17 cellular contexts compared by ENCODE assay signal in genomic region chr2:156190532-156190931, GRCh38.
DNase-seq lines count a peak whose midpoint lies in the region; ATAC-seq and TF ChIP-seq lines count a peak whose summit lies in the region.
"Had no signal": no experiment of that assay in that cellular context is flagged by ENCODE, and none has a peak within 500 bp of the region (broad histone marks: within the 10 kb centered on the region; RNA-seq: fewer than 3 reads in every experiment).

No MANE protein-coding gene starts in this region.

- intact Hi-C loops in colonic mucosa (cut with DNase I) (loop anchor here (10.0 kb wide), 1 partner anchor 134 kb away; no protein-coding TSS in a partner anchor), stomach (cut with DNase I; ENCODE audit: low total_unique reads) (no loop called here)

- TF ChIP-seq CTCF in colonic mucosa (IDR thresholded peaks at IDR 0.05) (no peak), stomach (IDR thresholded peaks at IDR 0.05) (no peak), GM20000 (IDR thresholded peaks at IDR 0.05; ENCODE audit: extremely low read depth, missing control alignments) (no peak)

- no peak overlapping the region for H3K4me3 ChIP-seq in colonic mucosa
- H3K4me3 ChIP-seq in stomach, result no peak overlapping the region
- H3K4me3 ChIP-seq: BLaER1, GM12878 had no signal

- no peak for TF ChIP-seq EP300 in stomach (IDR thresholded peaks at IDR 0.05)

- H3K27me3 ChIP-seq in colonic mucosa, result no peaks in the 10 kb centered on the region
- H3K27me3 ChIP-seq in stomach, result no peaks in the 10 kb centered on the region
- H3K27me3 ChIP-seq: BLaER1 had no signal

- no peaks in the 10 kb centered on the region for H3K9me3 ChIP-seq in colonic mucosa
- H3K9me3 ChIP-seq in stomach, result no peaks in the 10 kb centered on the region
- H3K9me3 ChIP-seq: BLaER1 had no signal

- H3K36me3 ChIP-seq in colonic mucosa (no peaks in the 10 kb centered on the region), stomach (no peaks in the 10 kb centered on the region)
- H3K36me3 ChIP-seq: BLaER1 had no signal

- DNase-seq in NCI-H146 (lab: John Stamatoyannopoulos, UW), result peak; percentile 37
- no peak for DNase-seq in NCI-H146 treated with DMSO at 0.1 percent for 48 hours (lab: John Stamatoyannopoulos, UW; ENCODE audit: unreplicated experiment)
- DNase-seq in NCI-H69 (lab: John Stamatoyannopoulos, UW), result peak; percentile 61
- DNase-seq in colonic mucosa, result peak; percentile 58
- no peak for DNase-seq in stomach
- DNase-seq in pons (ENCODE audit: low spot score), result no peak
- DNase-seq in GM20000 (ENCODE audit: low spot score), result no peak
- DNase-seq: 8988T, HCEC 1CT, NCI-H1694, NCI-H510A treated with DMSO at 0.1 percent for 48 hours, Right ventricle myocardium superior had no signal

- no peak for TF ChIP-seq POLR2A in stomach (IDR thresholded peaks at IDR 0.05)

- no peaks in the 10 kb centered on the region for H3K4me1 ChIP-seq in colonic mucosa
- H3K4me1 ChIP-seq in stomach, result peaks cover 0 to 19% (median 4%) of the 10 kb centered on the region in 4 donors
- H3K4me1 ChIP-seq: BLaER1 had no signal

- H3K27ac ChIP-seq in colonic mucosa (peak overlapping the region; percentile 28), stomach (peak overlapping the region in 4 of 5 donors; percentile 53 to 59 (median 57))
- H3K27ac ChIP-seq: BLaER1 had no signal

- 20 to 38% (median 34%) methylated on average over 3 of the region's 3 CpGs for WGBS in stomach, 5 donors

- H3K9ac ChIP-seq in colonic mucosa (ENCODE audit: low read depth in 2 of 2, low read length in 2 of 2), result no peak overlapping the region
- H3K9ac ChIP-seq: BLaER1 had no signal

- no peak for ATAC-seq in HG02588 (IDR thresholded peaks at IDR 0.05; ENCODE audit: unreplicated experiment)
- ATAC-seq: GM12878, Panc1, SK-N-SH treated with all-trans-retinoic acid at 6 μM for 48 hours had no signal

Comparison
In these comparisons a context has a peak if more than half of its experiments do, and no peak if none do; other contexts are left out.
1. DNase-seq: peak in NCI-H146 (single experiment), NCI-H69 (single experiment) and colonic mucosa (single experiment); none in NCI-H146 treated with DMSO at 0.1 percent for 48 hours (single experiment), stomach (single experiment), pons (single experiment) and GM20000 (single experiment).